Comparison of ENCODE assay signal across 14 cellular contexts in genomic region chr6:109820706-109821350, GRCh38.
DNase-seq lines count a peak whose midpoint lies in the region; ATAC-seq, FAIRE-seq and TF ChIP-seq lines count a peak whose summit lies in the region.
"Had no signal": no experiment of that assay in that cellular context is flagged by ENCODE, and none has a peak within 500 bp of the region (broad histone marks: within the 10 kb centered on the region; RNA-seq: fewer than 3 reads in every experiment).

No MANE protein-coding gene starts in this region.

- no peak for TF ChIP-seq RAD21 in GM12878 (IDR thresholded peaks at IDR 0.05; ENCODE audit: insufficient read depth, low read depth, low read length)

- no peak overlapping the region for H3K9ac ChIP-seq in GM12878 (ENCODE audit: control insufficient read depth, insufficient read depth, low read length)

- TF ChIP-seq CTCF in GM12878 (IDR thresholded peaks at IDR 0.05 in 2 of 3, conservative IDR thresholded peaks at IDR 0.05 in 1 of 3; ENCODE audit: control insufficient read depth in 2 of 3, extremely low read depth in 1 of 3, insufficient read depth in 1 of 3, low read depth in 3 of 3, low read length in 3 of 3): no peak

- H3K79me2 ChIP-seq in GM12878 (ENCODE audit: control insufficient read depth, insufficient read depth, low read length): no peaks in the 10 kb centered on the region

- POLR2A ChIA-PET in GM12878 (lab: Charles Lee): no interaction called here

- SMC1A ChIA-PET in GM12878 (lab: Charles Lee; ENCODE audit: uncharacterized antibody, unreplicated experiment): no interaction called here

- H3K4me3 ChIP-seq in GM12878: 0 out of 2 replicates have a peak overlapping the region, but pooled peaks have one; percentile 14

- no peaks in the 10 kb centered on the region for H3K27me3 ChIP-seq in GM12878 (replicated peaks in 1 of 2; ENCODE audit: control insufficient read depth in 2 of 2, insufficient read depth in 2 of 2, low read length in 1 of 2)

- no peak overlapping the region for H2AFZ ChIP-seq in GM12878 (ENCODE audit: control insufficient read depth, low read depth, low read length)

- 0% methylated on average over 4 of the region's 4 CpGs for WGBS in GM12878 (ENCODE audit: insufficient coverage, insufficient replicate concordance, low lambda C conversion rate, missing lambda C conversion rate)

- ATAC-seq in GM18508 (IDR thresholded peaks at IDR 0.05; ENCODE audit: insufficient read depth, unreplicated experiment) (peak; percentile 50), GM21367 (IDR thresholded peaks at IDR 0.05; ENCODE audit: unreplicated experiment) (peak; percentile 72), HG03039 (IDR thresholded peaks at IDR 0.05; ENCODE audit: unreplicated experiment) (peak; percentile 68), GM12878 (peak; percentile 73)

- no peaks in the 10 kb centered on the region for H4K20me1 ChIP-seq in GM12878 (ENCODE audit: control insufficient read depth, insufficient read depth)

- DNase-seq in GM12878 (ENCODE audit: low read depth, low spot score): peak; percentile 32
- DNase-seq in stimulated activated CD4-positive, alpha-beta T cell treated with anti-CD3 and anti-CD28 coated beads, Interleukin-12 subunit alpha, Interleukin-12 subunit beta, amount 100 ng/mL, for 4 hours: no peak
- no peak for DNase-seq in NCI-H226
- no peak for DNase-seq in HUDEP-2 (lab: John Stamatoyannopoulos, UW; ENCODE audit: unreplicated experiment in 76 of 76)
- no peak for DNase-seq in SHP77 (lab: John Stamatoyannopoulos, UW)
- DNase-seq: activated CD8-positive, alpha-beta memory T cell treated with anti-CD3 and anti-CD28 coated beads, Interleukin-2, amount 50 U/mL, for 4 hours; C1 segment of cervical spinal cord; NCI-H1417; NCI-H524 treated with DMSO at 0.1 percent for 48 hours; nephron progenitor cell; Right ventricle myocardium superior had no signal

- peak overlapping the region; percentile 9; the same call in 1 of the 2 replicates for H3K27ac ChIP-seq in GM12878 (ENCODE audit: control insufficient read depth, insufficient read depth)

- FAIRE-seq in GM12878 (lab: Jason Lieb, UNC): no peak

- peak overlapping the region; percentile 83 for H3K4me2 ChIP-seq in GM12878 (ENCODE audit: control insufficient read depth, insufficient read depth)

- no peak for TF ChIP-seq POLR2A in GM12878 (IDR thresholded peaks at IDR 0.05; ENCODE audit: low read depth, low read length)

- CTCF ChIA-PET in GM12878 (lab: Yijun Ruan, JAX): interaction anchor here (0.8 kb wide), 1 partner anchor 48 kb away, joined by 3 read pairs; no protein-coding TSS in a partner anchor

- peaks cover 17% of the 10 kb centered on the region for H3K4me1 ChIP-seq in GM12878 (ENCODE audit: control insufficient read depth, insufficient read depth, low read length)

- BruUV-seq in GM12878 (replicated peaks; lab: Mats Ljungman, UMichigan): no TSS peak

- H3K9me3 ChIP-seq in GM12878 (replicated peaks; ENCODE audit: control insufficient read depth, insufficient read depth, low read length): no peaks in the 10 kb centered on the region

- RAD21 ChIA-PET in GM12878 (lab: Charles Lee; ENCODE audit: unreplicated experiment): no interaction called here

- no peak for TF ChIP-seq EP300 in GM12878 (IDR thresholded peaks at IDR 0.05; ENCODE audit: borderline replicate concordance in 1 of 2, control insufficient read depth in 1 of 2, low read depth in 2 of 2, low read length in 2 of 2)

- no peaks in the 10 kb centered on the region for H3K36me3 ChIP-seq in GM12878 (ENCODE audit: control insufficient read depth in 2 of 2, insufficient read depth in 2 of 2, low read length in 1 of 2)

- in situ Hi-C loops in GM12878 (cut with MboI): no loop called here

- intact Hi-C loops in GM12878 (cut with micrococcal nuclease; ENCODE audit: unreplicated experiment): no loop called here

TF ChIP-seq in GM12878, 131 proteins besides CTCF, POLR2A, EP300 and RAD21 (continues in another document):
- no peak for TF ChIP-seq SUZ12 (IDR thresholded peaks at IDR 0.05; ENCODE audit: unreplicated experiment)
- no peak for TF ChIP-seq YBX1 (IDR thresholded peaks at IDR 0.05)
- no peak for TF ChIP-seq ASH2L (IDR thresholded peaks at IDR 0.05; ENCODE audit: borderline replicate concordance, low read depth)
- TF ChIP-seq SMAD1 (IDR thresholded peaks at IDR 0.05; ENCODE audit: low read depth, partially characterized antibody): no peak
- TF ChIP-seq RELB (IDR thresholded peaks at IDR 0.05; ENCODE audit: low read depth): no peak
- TF ChIP-seq NR2C2 (IDR thresholded peaks at IDR 0.05; ENCODE audit: borderline replicate concordance, control insufficient read depth, insufficient read length, low read depth): no peak
- TF ChIP-seq ZBTB40 (IDR thresholded peaks at IDR 0.05; ENCODE audit: borderline replicate concordance): no peak
- TF ChIP-seq RELA (IDR thresholded peaks at IDR 0.05; ENCODE audit: borderline replicate concordance, partially characterized antibody): no peak
- no peak for TF ChIP-seq E2F8 (IDR thresholded peaks at IDR 0.05; ENCODE audit: low read depth, partially characterized antibody)
